2 cellular contexts compared by ENCODE assay signal in genomic region chr2:195570329-195570728, GRCh38.
TF ChIP-seq lines count a peak whose summit lies in the region.

No MANE protein-coding gene starts in this region.

TF ChIP-seq in IMR-90, 13 proteins besides CTCF, POLR2A, EP300 and RAD21:
- no peak for TF ChIP-seq BHLHE40 (IDR thresholded peaks at IDR 0.05; ENCODE audit: low read depth, low read length)
- TF ChIP-seq SMC3 (IDR thresholded peaks at IDR 0.05; ENCODE audit: low read depth, low read length) = no peak
- no peak for TF ChIP-seq CEBPB (IDR thresholded peaks at IDR 0.05; ENCODE audit: low read depth, low read length)
- TF ChIP-seq USF2 (IDR thresholded peaks at IDR 0.05; ENCODE audit: low read depth, low read length) = no peak
- no peak for TF ChIP-seq MXI1 (IDR thresholded peaks at IDR 0.05; ENCODE audit: borderline replicate concordance, low read depth, low read length)
- no peak for TF ChIP-seq MAZ (IDR thresholded peaks at IDR 0.05; ENCODE audit: borderline replicate concordance, low read depth, low read length)
- no peak for TF ChIP-seq NFE2L2 (IDR thresholded peaks at IDR 0.05; ENCODE audit: low read depth, low read length)
- TF ChIP-seq MAFK (IDR thresholded peaks at IDR 0.05; ENCODE audit: low read depth, low read length) = no peak
- no peak for TF ChIP-seq CHD1 (IDR thresholded peaks at IDR 0.05; ENCODE audit: low read depth, low read length)
- no peak for TF ChIP-seq RCOR1 (IDR thresholded peaks at IDR 0.05; ENCODE audit: insufficient replicate concordance, low read length)
- TF ChIP-seq RFX5 (IDR thresholded peaks at IDR 0.05; ENCODE audit: low read depth, low read length) = no peak
- TF ChIP-seq ELK1 (IDR thresholded peaks at IDR 0.05; ENCODE audit: borderline replicate concordance, low read depth, low read length) = no peak
- no peak for TF ChIP-seq FOS (IDR thresholded peaks at IDR 0.05; ENCODE audit: low read depth, low read length)

TF ChIP-seq in WTC11, 78 proteins besides CTCF, POLR2A, EP300 and RAD21:
- TF ChIP-seq TEAD1 (CRISPR knock-in tag; IDR thresholded peaks at IDR 0.05) (no peak), PRDM15 (CRISPR knock-in tag; IDR thresholded peaks at IDR 0.05) (no peak), ZNF232 (CRISPR knock-in tag; IDR thresholded peaks at IDR 0.05) (no peak)
